ENCODE assay signal across 17 cellular contexts in the genomic region with DNA sequence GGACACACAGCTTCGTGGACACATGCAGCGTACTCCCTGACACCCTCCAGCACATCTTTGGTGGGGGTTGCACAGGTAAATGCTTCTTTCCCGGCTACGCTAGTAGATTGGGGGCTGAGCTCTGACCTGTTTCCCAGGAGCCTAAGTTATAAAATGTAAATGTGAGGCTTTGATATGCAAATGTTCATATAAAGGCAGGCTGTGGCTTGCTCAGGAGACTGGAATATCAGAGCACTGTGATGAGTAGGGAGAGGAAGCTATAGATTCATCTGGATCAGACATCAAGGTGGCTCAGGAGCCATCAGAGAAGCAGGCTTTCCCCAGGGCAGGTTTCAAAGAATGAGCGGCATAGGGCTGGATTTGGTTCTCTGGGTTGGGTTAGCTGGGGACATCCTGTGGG.
"Had no signal": no experiment of that assay in that cellular context is flagged by ENCODE, and none has a peak within 500 bp of the region (broad histone marks: within the 10 kb centered on the region; RNA-seq: fewer than 3 reads in every experiment).

No MANE protein-coding gene starts in this region.

- H3K27ac ChIP-seq: heart right ventricle, spleen, tibial artery had no signal

- H3K9me3 Mint-ChIP-seq: activated naive CD4-positive, alpha-beta T cell treated with anti-CD3 and anti-CD28 coated beads, Interleukin-2, amount 50 U/mL, for 24 hours; brain had no signal

- H3K4me3 ChIP-seq: heart right ventricle, spleen, tibial artery had no signal

- H3K36me3 Mint-ChIP-seq: activated naive CD4-positive, alpha-beta T cell treated with anti-CD3 and anti-CD28 coated beads, Interleukin-2, amount 50 U/mL, for 24 hours; WTC11 had no signal

- H3K9me3 ChIP-seq: heart right ventricle, spleen, tibial artery had no signal

- DNase-seq: activated gamma-delta T cell treated with Interleukin-2 at 50 U/mL for 16 hours; activated T-cell treated with anti-CD3 and anti-CD28 coated beads, Interleukin-2, amount 50 U/mL, for 1 hour; aorta; central memory CD4-positive, alpha-beta T cell; dermis blood vessel endothelial cell; effector CD8-positive, alpha-beta T cell; heart right ventricle; left colon; naive thymus-derived CD4-positive, alpha-beta T cell; spleen; stimulated activated CD4-positive, alpha-beta T cell treated with anti-CD3 and anti-CD28 coated beads, Interleukin-4, amount 100 ng/mL, for 24 hours; stimulated activated naive CD8-positive, alpha-beta T cell treated with anti-CD3 and anti-CD28 coated beads, Interleukin-15, Interleukin-2, amounts not matched to agents 100 U/mL and 50 U/mL, for 24 hours; substantia nigra; tibial artery had no signal

- H3K36me3 ChIP-seq: heart right ventricle, spleen, tibial artery had no signal

- H3K4me3 Mint-ChIP-seq: activated naive CD4-positive, alpha-beta T cell treated with anti-CD3 and anti-CD28 coated beads, Interleukin-2, amount 50 U/mL, for 24 hours; naive thymus-derived CD4-positive, alpha-beta T cell; WTC11 had no signal

- H3K27ac Mint-ChIP-seq: activated naive CD4-positive, alpha-beta T cell treated with anti-CD3 and anti-CD28 coated beads, Interleukin-2, amount 50 U/mL, for 24 hours; brain; naive thymus-derived CD4-positive, alpha-beta T cell had no signal
